In genomic region chr21:41768371-41769042, GRCh38 we compare ENCODE assay signal across 8 cellular contexts. TPM values are rescaled to one million over a fixed set of nuclear protein-coding genes. Genes with fewer than 3 reads are reported as not detected.
DNase-seq lines count a peak whose midpoint lies in the region; ATAC-seq, FAIRE-seq and TF ChIP-seq lines count a peak whose summit lies in the region.

No MANE protein-coding gene starts in this region.

- H3K4me2 ChIP-seq in K562 (ENCODE audit: insufficient read depth, low read length) = no peak overlapping the region
- no peak overlapping the region for H3K4me2 ChIP-seq in Karpas-422 (ENCODE audit: low read depth, low read length, poor library complexity, severe bottlenecking)

- peak overlapping the region; percentile 48 for H3K4me3 ChIP-seq in AG04449 (ENCODE audit: low read depth, low read length)
- no peak overlapping the region for H3K4me3 ChIP-seq in K562
- no peak overlapping the region for H3K4me3 ChIP-seq in left lung
- peak overlapping the region; percentile 65 to 90 for H3K4me3 ChIP-seq in tibial artery
- no peak overlapping the region for H3K4me3 ChIP-seq in Karpas-422 (ENCODE audit: low read length)

- no peak overlapping the region for H3K9ac ChIP-seq in K562 (ENCODE audit: insufficient read depth in 1 of 2, low read depth in 2 of 2, low read length in 2 of 2)
- no peak overlapping the region for H3K9ac ChIP-seq in Karpas-422 (ENCODE audit: low read length)

- in situ Hi-C loops in GM13977 (cut with MboI; ENCODE audit: low pct_unique_long_range_greater_than_20kb, low sequenced_read_pairs, unreplicated experiment) (no loop called here), K562 (cut with MboI) (no loop called here)

- peak; percentile 58 for TF ChIP-seq CTCF in AG04449 (IDR thresholded peaks at IDR 0.05; ENCODE audit: insufficient read depth, low read length, missing control alignments)
- no peak for TF ChIP-seq CTCF in GM13977 (IDR thresholded peaks at IDR 0.05; ENCODE audit: extremely low read depth, insufficient read depth, missing control alignments)
- TF ChIP-seq CTCF in K562 (IDR thresholded peaks at IDR 0.05 in 2 of 3, conservative IDR thresholded peaks at IDR 0.05 in 1 of 3; ENCODE audit: insufficient read depth in 2 of 3, low read depth in 1 of 3, low read length in 3 of 3) = 0 out of 6 replicates have a peak, but pooled peaks of 1 of the 3 experiments have one; percentile 23
- TF ChIP-seq CTCF in left lung (IDR thresholded peaks at IDR 0.05) = no peak
- peak in 1 of 2 experiments; percentile 16 for TF ChIP-seq CTCF in tibial artery (IDR thresholded peaks at IDR 0.05)

- H3K4me1 ChIP-seq in K562 (replicated peaks in 1 of 2; ENCODE audit: control insufficient read depth in 2 of 2, insufficient read depth in 2 of 2, low read length in 2 of 2) = peaks cover 0 to 5% of the 10 kb centered on the region in 2 experiments; a peak in 2 of 5 replicates
- peaks cover 13 to 33% of the 10 kb centered on the region in 2 donors for H3K4me1 ChIP-seq in left lung
- peaks cover 0 to 24% (median 14%) of the 10 kb centered on the region in 4 donors for H3K4me1 ChIP-seq in tibial artery
- H3K4me1 ChIP-seq in Karpas-422 (ENCODE audit: low read length) = no peaks in the 10 kb centered on the region

- TF ChIP-seq POLR2A in K562 (conservative IDR thresholded peaks at IDR 0.05) = no peak

- H3K9me2 ChIP-seq in Karpas-422 (replicated peaks; ENCODE audit: insufficient read depth, low read length) = no peaks in the 10 kb centered on the region

- H3K9me1 ChIP-seq in K562 (ENCODE audit: control insufficient read depth, insufficient read depth, low read length) = no peaks in the 10 kb centered on the region

- WGBS in K562 (ENCODE audit: insufficient coverage, low coverage, missing lambda C conversion rate) = 4% methylated on average over 18 of the region's 18 CpGs

- H3K27ac ChIP-seq in K562 (ENCODE audit: extremely low read depth, low read depth, low read length) (no peak overlapping the region), left lung (no peak overlapping the region), tibial artery (peak overlapping the region; percentile 81 to 83), Karpas-422 (ENCODE audit: low read length) (no peak overlapping the region)

- H3K27me3 ChIP-seq in K562 (ENCODE audit: control insufficient read depth in 2 of 2, insufficient read depth in 2 of 2, low read length in 2 of 2) (peaks cover 50 to 74% of the 10 kb centered on the region in 2 experiments), left lung (peaks cover 45 to 96% of the 10 kb centered on the region in 2 donors), tibial artery (peaks cover 0 to 13% of the 10 kb centered on the region in 2 donors), Karpas-422 (ENCODE audit: low read length) (no peaks in the 10 kb centered on the region)

- POLR2A ChIA-PET in AG04449 (lab: Yijun Ruan, JAX) = interaction anchor here (0.6 to 1.0 kb wide), 4 partner anchors 10 to 600 kb away, joined by 3 to 5 read pairs (median 4); no protein-coding TSS in a partner anchor
- POLR2A ChIA-PET in K562 (lab: Yijun Ruan, JAX) = interaction anchor here (0.6 to 0.9 kb wide), 4 partner anchors 9 to 275 kb away, joined by 3 to 6 read pairs (median 4); no protein-coding TSS in a partner anchor

- TF ChIP-seq EP300 in K562 (IDR thresholded peaks at IDR 0.05; ENCODE audit: low read length) = no peak

- CTCF ChIA-PET in AG04449 (lab: Yijun Ruan, JAX) = interaction anchor here (0.7 to 5.1 kb wide), 11 partner anchors 9 to 486 kb away, joined by 3 to 63 read pairs (median 4); no protein-coding TSS in a partner anchor
- CTCF ChIA-PET in K562 (lab: Yijun Ruan, JAX; ENCODE audit: low intra/inter-chr PET ratio) = no interaction called here

- H2AFZ ChIP-seq in K562 (ENCODE audit: low read depth, low read length) = no peak overlapping the region
- H2AFZ ChIP-seq in Karpas-422 (ENCODE audit: low read length) = no peak overlapping the region

- H3K79me2 ChIP-seq in K562 (ENCODE audit: control insufficient read depth, insufficient read depth, low read length) (no peaks in the 10 kb centered on the region), Karpas-422 (ENCODE audit: low read length) (no peaks in the 10 kb centered on the region)

- intact Hi-C loops in K562 (cut with micrococcal nuclease) = no loop called here
- intact Hi-C loops in left lung (cut with DNase I) = no loop called here
- intact Hi-C loops in tibial artery (cut with DNase I; ENCODE audit: low total_unique reads) = no loop called here

- H4K20me1 ChIP-seq in K562 (replicated peaks; ENCODE audit: control insufficient read depth, insufficient read depth, low read length) = peaks cover 9% of the 10 kb centered on the region; the same call in 1 of the 2 replicates
- H4K20me1 ChIP-seq in Karpas-422 (ENCODE audit: insufficient read depth, low read depth, low read length) = no peaks in the 10 kb centered on the region

- H3K9me3 ChIP-seq in K562 (replicated peaks; ENCODE audit: control insufficient read depth, insufficient read depth, low read depth, low read length) (no peaks in the 10 kb centered on the region), left lung (no peaks in the 10 kb centered on the region), tibial artery (no peaks in the 10 kb centered on the region), Karpas-422 (ENCODE audit: low read length) (no peaks in the 10 kb centered on the region)

- BruUV-seq in K562 (replicated peaks; lab: Mats Ljungman, UMichigan) = no TSS peak

- no peaks in the 10 kb centered on the region for H3K36me3 ChIP-seq in K562 (ENCODE audit: control insufficient read depth, insufficient read depth, low read length)
- no peaks in the 10 kb centered on the region for H3K36me3 ChIP-seq in left lung
- no peaks in the 10 kb centered on the region for H3K36me3 ChIP-seq in tibial artery
- no peaks in the 10 kb centered on the region for H3K36me3 ChIP-seq in Karpas-422 (ENCODE audit: insufficient read depth, low read length)

- FAIRE-seq in K562 (lab: Jason Lieb, UNC) = no peak

- DNase-seq in AG04449 (ENCODE audit: low read depth, low spot score) = peak; percentile 24
- peak; percentile 46 for DNase-seq in GM13977 (ENCODE audit: low spot score)
- peak; percentile 23 for DNase-seq in NOMO-1 treated with DMSO at 0.1 percent for 48 hours (lab: John Stamatoyannopoulos, UW; ENCODE audit: unreplicated experiment)
- peak in 1 of 4 experiments; percentile 14 for DNase-seq in K562 (ENCODE audit: extremely low read depth in 1 of 4, low spot score in 3 of 4)
- no peak for DNase-seq in left lung
- peak in 1 of 2 donors; percentile 75 for DNase-seq in tibial artery
- no peak for DNase-seq in cerebellar cortex (ENCODE audit: low spot score)
- no peak for DNase-seq in Karpas-422

- peak in 1 of 2 experiments; percentile 4; a peak in 1 of 4 replicates for TF ChIP-seq RAD21 in K562 (CRISPR knock-in tag; conservative IDR thresholded peaks at IDR 0.05 in 1 of 2, IDR thresholded peaks at IDR 0.05 in 1 of 2)

- ATAC-seq in K562 (no peak), left lung (peak; percentile 9)

TF ChIP-seq in K562, 482 proteins besides CTCF, POLR2A, EP300 and RAD21:
- TF ChIP-seq, protein P1, sequence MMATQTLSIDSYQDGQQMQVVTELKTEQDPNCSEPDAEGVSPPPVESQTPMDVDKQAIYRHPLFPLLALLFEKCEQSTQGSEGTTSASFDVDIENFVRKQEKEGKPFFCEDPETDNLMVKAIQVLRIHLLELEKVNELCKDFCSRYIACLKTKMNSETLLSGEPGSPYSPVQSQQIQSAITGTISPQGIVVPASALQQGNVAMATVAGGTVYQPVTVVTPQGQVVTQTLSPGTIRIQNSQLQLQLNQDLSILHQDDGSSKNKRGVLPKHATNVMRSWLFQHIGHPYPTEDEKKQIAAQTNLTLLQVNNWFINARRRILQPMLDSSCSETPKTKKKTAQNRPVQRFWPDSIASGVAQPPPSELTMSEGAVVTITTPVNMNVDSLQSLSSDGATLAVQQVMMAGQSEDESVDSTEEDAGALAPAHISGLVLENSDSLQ (IDR thresholded peaks at IDR 0.05) = no peak
- peak; percentile 30; the same call in 1 of the 2 replicates for TF ChIP-seq TFAP4 (CRISPR knock-in tag; IDR thresholded peaks at IDR 0.05; ENCODE audit: borderline replicate concordance)

RNA-seq across cellular contexts. Expression of gene RIPK4, which starts 1.7 kb away (rescaled TPM):
- total RNA-seq in K562 (2011; cell fraction: chromatin; rRNA removed; ENCODE audit: low replicate concordance) = not detected in 2 replicates
- total RNA-seq in K562 (2011; cell fraction: nucleolus; rRNA removed) = not detected in 2 replicates
- 0.07 TPM in 1 of 2 replicates, not detected in the other for total RNA-seq in K562 (2011; cell fraction: nucleoplasm; rRNA removed)
- total RNA-seq in K562 (2014; rRNA removed) (not detected in 2 replicates), K562 (2014; rRNA removed; fragmentation: Illumina TruSeq; extraction: Trizol) (not detected in 2 replicates), K562 (2015; rRNA removed; fragmentation: Illumina TruSeq; extraction: Trizol) (not detected in 2 replicates), K562 (2021) (0.09 TPM in 1 of 2 replicates, not detected in the other), left lung (10 to 100 TPM in 1 of 2 donors, 1 to 10 TPM in 1; 5.8 to 10.5 TPM)
- polyA plus RNA-seq in K562 (2011; rRNA removed) (not detected in 2 replicates), K562 (2014; fragmentation: Illumina TruSeq; extraction: Trizol) (not detected in 2 replicates), K562 (2014; fragmentation: Nextera tagmentation; extraction: Ambion mirVana) (not detected), K562 (2014; rRNA removed) (not detected in 2 replicates)
- polyA plus RNA-seq in K562 (2011; cell fraction: cytosol; rRNA removed) = not detected in 2 replicates
- polyA plus RNA-seq in K562 (2011; cell fraction: nucleus; rRNA removed) = not detected in 2 replicates
- not detected in 2 replicates for polyA plus RNA-seq in K562 (2012)
- polyA minus RNA-seq in K562 (2011; rRNA and poly(A)+ RNA removed) = not detected in 2 replicates
- not detected in 2 replicates for polyA minus RNA-seq in K562 (2011; cell fraction: cytosol; rRNA and poly(A)+ RNA removed)
- not detected in 2 replicates for polyA minus RNA-seq in K562 (2011; cell fraction: nucleus; rRNA and poly(A)+ RNA removed)
- not detected in 2 replicates for total RNA-seq in Karpas-422 (2014; rRNA removed; shearing (Covaris generic); ENCODE audit: low replicate concordance)

Comparison
In these comparisons a context has a peak if more than half of its experiments do, and no peak if none do; other contexts are left out.
1. DNase-seq: peak in AG04449 (single experiment), GM13977 (single experiment) and NOMO-1 treated with DMSO at 0.1 percent for 48 hours (single experiment); none in left lung (0 of 2), cerebellar cortex (single experiment) and Karpas-422 (single experiment).
2. H3K4me3 ChIP-seq: peak in AG04449 (single experiment) and tibial artery (2 of 2); none in K562 (single experiment), left lung (0 of 2) and Karpas-422 (single experiment).
3. H3K27ac ChIP-seq: peak in tibial artery (2 of 2); none in K562 (single experiment), left lung (0 of 2) and Karpas-422 (single experiment).